In the genomic region with DNA sequence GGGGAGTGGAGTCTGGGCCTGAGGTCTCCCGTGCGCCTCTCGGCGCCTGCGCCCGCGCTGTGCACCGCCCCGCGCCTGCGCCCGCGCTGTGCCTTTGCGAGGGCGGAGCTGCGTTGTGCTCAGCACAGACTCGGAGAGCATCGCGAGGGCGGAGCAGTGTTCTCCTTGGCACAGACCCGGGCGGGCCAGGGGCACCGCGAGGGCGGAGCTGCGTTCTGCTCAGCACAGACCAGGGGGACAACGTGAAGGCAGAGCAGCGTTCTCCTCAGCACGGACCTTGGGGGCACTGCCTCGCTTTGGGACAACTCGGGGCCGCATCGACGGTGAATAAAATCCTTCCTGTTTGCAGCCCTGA, we compare ENCODE assay signal across 8 cellular contexts.
A peak's percentile ranks its signal among the peaks of the same experiment; 100 is the strongest.
DNase-seq lines count a peak whose midpoint lies in the region; ATAC-seq and TF ChIP-seq lines count a peak whose summit lies in the region.
"Not testable (repeated sequence)": the region's sequence is repeated elsewhere in the genome, so short reads cannot be mapped to it uniquely, and the experiment has no call there.

No MANE protein-coding gene starts in this region.

- H3K27me3 Mint-ChIP-seq in stimulated activated memory B cell treated with anti-CD40 and anti-IgM and Interleukin-4, amounts not matched to agents 10 μg/mL and 1 μg/mL and 100 μg/mL, for 72 hours: not testable (repeated sequence)

- DNase-seq in GM12865 (ENCODE audit: low read depth): peak; percentile 38
- not testable (repeated sequence) for DNase-seq in RWPE2 (ENCODE audit: low spot score)
- DNase-seq in body of pancreas: peak in 2 of 4 donors; percentile 26 to 47
- DNase-seq in glomerular visceral epithelial cell (ENCODE audit: extremely low spot score): peak; percentile 38
- peak; percentile 35 for DNase-seq in myocyte (ENCODE audit: low read depth)

- not testable (repeated sequence) for H3K4me1 Mint-ChIP-seq in stimulated activated memory B cell treated with anti-CD40 and anti-IgM and Interleukin-4, amounts not matched to agents 10 μg/mL and 1 μg/mL and 100 μg/mL, for 72 hours

- H3K4me3 ChIP-seq in GM12865 (ENCODE audit: low read depth, low read length); body of pancreas: not testable (repeated sequence)
- H3K4me3 ChIP-seq in RWPE2 (ENCODE audit: severe bottlenecking): peak overlapping the region; percentile 23

- intact Hi-C loops in body of pancreas (cut with DNase I): not testable (repeated sequence)

- peak overlapping the region; percentile 73 for H3K4me3 Mint-ChIP-seq in stimulated activated memory B cell treated with anti-CD40 and anti-IgM and Interleukin-4, amounts not matched to agents 10 μg/mL and 1 μg/mL and 100 μg/mL, for 72 hours

- not testable (repeated sequence) for H3K36me3 ChIP-seq in RWPE2 (ENCODE audit: low read depth); body of pancreas (replicated peaks in 1 of 2; ENCODE audit: insufficient read depth in 1 of 2, low read depth in 2 of 2)

- not testable (repeated sequence) for H3K4me1 ChIP-seq in RWPE2 (ENCODE audit: insufficient read depth, poor library complexity, severe bottlenecking); body of pancreas

- H3K9me3 Mint-ChIP-seq in stimulated activated memory B cell treated with anti-CD40 and anti-IgM and Interleukin-4, amounts not matched to agents 10 μg/mL and 1 μg/mL and 100 μg/mL, for 72 hours: not testable (repeated sequence)

- H3K27ac ChIP-seq in RWPE2 (ENCODE audit: poor library complexity, severe bottlenecking); body of pancreas: not testable (repeated sequence)

- peak in 1 of 3 donors; percentile 35 for TF ChIP-seq POLR2A in body of pancreas (IDR thresholded peaks at IDR 0.05)

- not testable (repeated sequence) for H3K27ac Mint-ChIP-seq in stimulated activated memory B cell treated with anti-CD40 and anti-IgM and Interleukin-4, amounts not matched to agents 10 μg/mL and 1 μg/mL and 100 μg/mL, for 72 hours

- H3K36me3 Mint-ChIP-seq in stimulated activated memory B cell treated with anti-CD40 and anti-IgM and Interleukin-4, amounts not matched to agents 10 μg/mL and 1 μg/mL and 100 μg/mL, for 72 hours: not testable (repeated sequence)

- 1% methylated on average over 20 of the region's 34 CpGs; no CpG with 5 or more reads in 1 of the 2 donors for WGBS in body of pancreas, 2 donors

- not testable (repeated sequence) for H3K27me3 ChIP-seq in RWPE2 (ENCODE audit: insufficient read depth, poor library complexity, severe bottlenecking); body of pancreas

- not testable (repeated sequence) for H3K9me3 ChIP-seq in RWPE2 (ENCODE audit: severe bottlenecking); body of pancreas

- TF ChIP-seq CTCF in GM12865 (IDR thresholded peaks at IDR 0.05; ENCODE audit: insufficient read depth, low read depth, low read length, missing control alignments); RWPE2 (IDR thresholded peaks at IDR 0.05; ENCODE audit: poor library complexity, severe bottlenecking); body of pancreas (IDR thresholded peaks at IDR 0.05): not testable (repeated sequence)

- ATAC-seq in GM21528 (IDR thresholded peaks at IDR 0.05; ENCODE audit: low FRiP score, unreplicated experiment) (peak; percentile 94), HG03103 (IDR thresholded peaks at IDR 0.05; ENCODE audit: low read depth, unreplicated experiment) (peak; percentile 91), RWPE2 (ENCODE audit: low read depth) (peak; percentile 98), body of pancreas (peak; percentile 65)
- peak; percentile 98 for ATAC-seq in stimulated activated memory B cell treated with anti-CD40 and anti-IgM and Interleukin-4, amounts not matched to agents 10 μg/mL and 1 μg/mL and 100 μg/mL, for 72 hours
